In the genomic region with DNA sequence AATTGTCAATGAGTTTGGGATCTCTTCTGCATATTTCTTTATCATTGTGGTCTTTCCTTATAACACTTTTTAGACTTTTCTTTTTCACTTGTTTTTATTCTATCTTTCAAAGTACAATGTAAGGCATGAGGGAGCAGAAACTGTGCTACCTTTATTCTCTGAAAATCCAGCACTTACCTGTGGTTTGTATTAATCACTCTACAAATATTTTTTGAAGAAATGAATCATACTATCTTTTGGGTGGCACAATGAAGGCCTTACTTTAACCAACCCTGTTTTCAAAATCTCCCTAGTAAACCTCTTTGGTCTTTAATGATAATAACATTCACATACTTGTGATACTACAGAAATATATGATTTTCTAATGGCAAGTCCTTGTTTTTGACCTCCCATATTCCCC, we compare ENCODE assay signal across 12 cellular contexts. TPM values are rescaled to one million over a fixed set of nuclear protein-coding genes. Genes with fewer than 3 reads are reported as not detected.
A peak's percentile ranks its signal among the peaks of the same experiment; 100 is the strongest.
DNase-seq lines count a peak whose midpoint lies in the region; ATAC-seq, FAIRE-seq and TF ChIP-seq lines count a peak whose summit lies in the region.
"Not testable (repeated sequence)": the region's sequence is repeated elsewhere in the genome, so short reads cannot be mapped to it uniquely, and the experiment has no call there.
"Had no signal": no experiment of that assay in that cellular context is flagged by ENCODE, and none has a peak within 500 bp of the region (broad histone marks: within the 10 kb centered on the region; RNA-seq: fewer than 3 reads in every experiment).

No MANE protein-coding gene starts in this region.

- H4K20me1 ChIP-seq in PC-3 (ENCODE audit: low read length); keratinocyte (ENCODE audit: control insufficient read depth, extremely low read depth, insufficient read depth, low read length): not testable (repeated sequence)

- H3K27ac ChIP-seq in PC-3 (ENCODE audit: low read length): peak overlapping the region; percentile 77
- peak overlapping the region; percentile 9; the same call in 1 of the 2 replicates for H3K27ac ChIP-seq in VCaP
- H3K27ac ChIP-seq in keratinocyte (ENCODE audit: control insufficient read depth, insufficient read depth, low read length): not testable (repeated sequence)
- peak overlapping the region; percentile 38 to 79 (median 72) for H3K27ac ChIP-seq in right lobe of liver

- TF ChIP-seq CTCF in Calu3 (IDR thresholded peaks at IDR 0.05; ENCODE audit: unreplicated experiment); PC-3 (conservative IDR thresholded peaks at IDR 0.05; ENCODE audit: low read depth, low read length); VCaP (conservative IDR thresholded peaks at IDR 0.05); bronchial epithelial cell (IDR thresholded peaks at IDR 0.05; ENCODE audit: insufficient read depth, low read length, severe bottlenecking); epithelial cell of esophagus (IDR thresholded peaks at IDR 0.05; ENCODE audit: insufficient read depth, low read depth, low read length, missing control alignments); keratinocyte (optimal IDR thresholded peaks at IDR 0.05 in 1 of 3, IDR thresholded peaks at IDR 0.05 in 1 of 3, conservative IDR thresholded peaks at IDR 0.05 in 1 of 3; ENCODE audit: extremely low read depth in 1 of 3, insufficient read depth in 2 of 3, low read length in 3 of 3); right lobe of liver (IDR thresholded peaks at IDR 0.05): not testable (repeated sequence)

- not testable (repeated sequence) for H3K27me3 Mint-ChIP-seq in Calu3 (ENCODE audit: unreplicated experiment)

- H3K4me3 Mint-ChIP-seq in Calu3 (ENCODE audit: low read depth, unreplicated experiment): not testable (repeated sequence)

- not testable (repeated sequence) for H3K36me3 Mint-ChIP-seq in Calu3 (ENCODE audit: insufficient read depth, unreplicated experiment)

- peaks cover 14% of the 10 kb centered on the region for H3K4me1 Mint-ChIP-seq in Calu3 (ENCODE audit: low read depth, unreplicated experiment)

- dilution Hi-C loops in keratinocyte (cut with MboI; ENCODE audit: extremely low pct_ligation_motif_present, low sequenced_read_pairs): not testable (repeated sequence)

- BruUV-seq in Calu3 (replicated peaks; lab: Mats Ljungman, UMichigan); PC-3 (replicated peaks; lab: Mats Ljungman, UMichigan): not testable (repeated sequence)

- not testable (repeated sequence) for DNase-seq in Calu3; keratinocyte (ENCODE audit: low read depth, low spot score); right lobe of liver
- peak; percentile 87 for DNase-seq in PC-3
- DNase-seq in bronchial epithelial cell (ENCODE audit: low read depth): peak; percentile 77
- DNase-seq in epithelial cell of esophagus (ENCODE audit: low read depth): peak; percentile 53

- peak overlapping the region; percentile 41 for H3K27ac Mint-ChIP-seq in Calu3 (ENCODE audit: unreplicated experiment)

- H3K4me1 ChIP-seq in PC-3 (ENCODE audit: insufficient read depth, low read length): peaks cover 31% of the 10 kb centered on the region
- not testable (repeated sequence) for H3K4me1 ChIP-seq in keratinocyte (ENCODE audit: control insufficient read depth, extremely low read depth, insufficient read depth, low read length); right lobe of liver

- not testable (repeated sequence) for H3K9me3 Mint-ChIP-seq in Calu3 (ENCODE audit: low read depth, unreplicated experiment)

- H2AFZ ChIP-seq in PC-3 (ENCODE audit: low read length); keratinocyte (ENCODE audit: control insufficient read depth, low read length): not testable (repeated sequence)

- intact Hi-C loops in Calu3 (cut with micrococcal nuclease; ENCODE audit: unreplicated experiment); PC-3 (cut with micrococcal nuclease); right lobe of liver (cut with DNase I): not testable (repeated sequence)

- FAIRE-seq in bronchial epithelial cell (lab: Jason Lieb, UNC) (peak; percentile 36), keratinocyte (lab: Jason Lieb, UNC) (peak; percentile 61)

- H3K9ac ChIP-seq in PC-3 (ENCODE audit: low read length); keratinocyte (ENCODE audit: control insufficient read depth, extremely low read depth, insufficient read depth, low read length): not testable (repeated sequence)

- ATAC-seq in PC-3: peak; percentile 73
- ATAC-seq in right lobe of liver: not testable (repeated sequence)

- not testable (repeated sequence) for H3K27me3 ChIP-seq in PC-3 (ENCODE audit: low read length); bronchial epithelial cell (ENCODE audit: control insufficient read depth, insufficient read depth, low read length); keratinocyte (ENCODE audit: control insufficient read depth, extremely low read depth, insufficient read depth, low read length); right lobe of liver

- POLR2A ChIA-PET in PC-3 (lab: Charles Lee; ENCODE audit: unreplicated experiment): not testable (repeated sequence)

- H3K36me3 ChIP-seq in PC-3 (ENCODE audit: low read depth, low read length); bronchial epithelial cell (ENCODE audit: control insufficient read depth, insufficient read depth, low read length); keratinocyte (ENCODE audit: control insufficient read depth in 2 of 2, extremely low read depth in 1 of 2, insufficient read depth in 2 of 2, low read length in 2 of 2); right lobe of liver: not testable (repeated sequence)

- CTCF ChIA-PET in Calu3 (lab: Charles Lee); PC-3 (lab: Charles Lee): not testable (repeated sequence)

- not testable (repeated sequence) for TF ChIP-seq POLR2A in right lobe of liver (IDR thresholded peaks at IDR 0.05)

- H3K79me2 ChIP-seq in PC-3 (ENCODE audit: low read length); keratinocyte (ENCODE audit: control insufficient read depth, insufficient read depth, low read length): not testable (repeated sequence)

- not testable (repeated sequence) for H3K9me3 ChIP-seq in PC-3 (ENCODE audit: low read length); keratinocyte (ENCODE audit: control insufficient read depth, low read depth, low read length); right lobe of liver

- not testable (repeated sequence) for H3K4me3 ChIP-seq in PC-3 (ENCODE audit: low read length); bronchial epithelial cell (ENCODE audit: low read depth, low read length); epithelial cell of esophagus (ENCODE audit: low read length); keratinocyte (ENCODE audit: control insufficient read depth in 2 of 3, extremely low read depth in 1 of 3, insufficient read depth in 2 of 3, low read depth in 1 of 3, low read length in 3 of 3)
- peak overlapping the region; percentile 15 to 61 (median 43) for H3K4me3 ChIP-seq in right lobe of liver

- H3K9me2 ChIP-seq in PC-3 (replicated peaks; ENCODE audit: low read length): not testable (repeated sequence)

- not testable (repeated sequence) for H3F3A ChIP-seq in PC-3 (ENCODE audit: low read length, unreplicated experiment)

- H3K4me2 ChIP-seq in PC-3 (ENCODE audit: low read length): peak overlapping the region; percentile 32
- not testable (repeated sequence) for H3K4me2 ChIP-seq in keratinocyte (ENCODE audit: control insufficient read depth, extremely low read depth, insufficient read depth, low read depth, low read length)

- H3K9me1 ChIP-seq in keratinocyte (ENCODE audit: control insufficient read depth, extremely low read depth, insufficient read depth, low read length): not testable (repeated sequence)

RNA-seq across cellular contexts. Expression of a gene that starts 2.9 kb away (rescaled TPM):
- total RNA-seq in Calu3 (2022): 0.50 and 0.98 TPM in 2 replicates
- total RNA-seq in PC-3 (2014; rRNA removed): not detected in 2 replicates
- total RNA-seq in bronchial epithelial cell: under 0.01 TPM in 1 of 2 replicates, not detected in the other
- not detected in 3 replicates for polyA plus RNA-seq in keratinocyte
- polyA plus RNA-seq in keratinocyte (2011; ENCODE audit: low read depth): not detected
- polyA plus RNA-seq in keratinocyte (2011; cell fraction: cytosol; rRNA removed): not detected in 2 replicates
- polyA plus RNA-seq in keratinocyte (2011; cell fraction: nucleus; rRNA removed): not detected in 2 replicates
- polyA plus RNA-seq in keratinocyte (2012; ENCODE audit: low replicate concordance): not detected in 2 replicates
- not detected in 3 replicates for polyA minus RNA-seq in keratinocyte
- polyA minus RNA-seq in keratinocyte (2011; cell fraction: cytosol; rRNA and poly(A)+ RNA removed): not detected
- polyA minus RNA-seq in keratinocyte (2011; cell fraction: nucleus; rRNA and poly(A)+ RNA removed): not detected in 2 replicates
- 100 to 1,000 TPM in 4 of 6 experiments, 10 to 100 TPM in 2; 44.9 to 533 (median 152) TPM for total RNA-seq in right lobe of liver
- total RNA-seq: CD4-positive, alpha-beta T cell; G401; GM12878; H4 had no signal
- polyA plus RNA-seq: BJ, GM12878 had no signal

Comparison
In these comparisons a context has a peak if more than half of its experiments do, and no peak if none do; other contexts are left out.
1. RNA of a gene that starts 2.9 kb away (total RNA-seq): 44.9 to 533 TPM in right lobe of liver; 0.50 to 0.98 TPM in Calu3, not detected in PC-3 and under 0.01 TPM in bronchial epithelial cell; every median in the first group is over 10 times any median in the second.